ENCODE assay signal across 13 cellular contexts in genomic region chr15:89179966-89180875, GRCh38. TPM values are rescaled to one million over a fixed set of nuclear protein-coding genes. Genes with fewer than 3 reads are reported as not detected.
A peak's percentile ranks its signal among the peaks of the same experiment; 100 is the strongest.
DNase-seq lines count a peak whose midpoint lies in the region; ATAC-seq lines count a peak whose summit lies in the region.
"Had no signal": no experiment of that assay in that cellular context is flagged by ENCODE, and none has a peak within 500 bp of the region (broad histone marks: within the 10 kb centered on the region; RNA-seq: fewer than 3 reads in every experiment).

No MANE protein-coding gene starts in this region.

- no peaks in the 10 kb centered on the region for H3K27me3 Mint-ChIP-seq in activated CD4-positive, alpha-beta memory T cell treated with anti-CD3 and anti-CD28 coated beads for 36 hours
- no peaks in the 10 kb centered on the region for H3K27me3 Mint-ChIP-seq in activated CD4-positive, alpha-beta memory T cell treated with anti-CD3 and anti-CD28 coated beads, Interleukin-2, amount 10 ng/mL, durations not matched to agents 7 days and 5 days
- H3K27me3 Mint-ChIP-seq: IgD-negative memory B cell had no signal

- H3K9ac ChIP-seq in adipocyte (ENCODE audit: low read length), result peak overlapping the region; percentile 26
- H3K9ac ChIP-seq: parathyroid adenoma had no signal

- POLR2A ChIA-PET in activated CD4-positive, alpha-beta memory T cell treated with anti-CD3 and anti-CD28 coated beads for 36 hours (lab: Charles Lee), result interaction anchor here (0.7 to 1.5 kb wide), 3 partner anchors 13 to 89 kb away, joined by 3 to 11 read pairs (median 5); no protein-coding TSS in a partner anchor
- POLR2A ChIA-PET in activated CD4-positive, alpha-beta memory T cell treated with anti-CD3 and anti-CD28 coated beads, Interleukin-2, amount 10 ng/mL, durations not matched to agents 7 days and 5 days (lab: Charles Lee), result interaction anchor here (1.3 kb wide), 1 partner anchor 92 kb away, joined by 3 read pairs; the partner anchor contains the start of gene ABHD2

- H3K27ac Mint-ChIP-seq in activated CD4-positive, alpha-beta memory T cell treated with anti-CD3 and anti-CD28 coated beads for 36 hours, result peak overlapping the region; percentile 86
- H3K27ac Mint-ChIP-seq in activated CD4-positive, alpha-beta memory T cell treated with anti-CD3 and anti-CD28 coated beads, Interleukin-2, amount 10 ng/mL, durations not matched to agents 7 days and 5 days, result no peak overlapping the region
- H3K27ac Mint-ChIP-seq: IgD-negative memory B cell had no signal

- CTCF ChIA-PET in activated CD4-positive, alpha-beta memory T cell treated with anti-CD3 and anti-CD28 coated beads for 36 hours (lab: Charles Lee), result interaction anchor here (0.7 to 10.7 kb wide), 9 partner anchors 9 to 123 kb away, joined by 3 to 276 read pairs (median 20); partner anchors contain the start of gene ABHD2
- CTCF ChIA-PET in activated CD4-positive, alpha-beta memory T cell treated with anti-CD3 and anti-CD28 coated beads, Interleukin-2, amount 10 ng/mL, durations not matched to agents 7 days and 5 days (lab: Charles Lee), result interaction anchor here (0.6 to 6.8 kb wide), 9 partner anchors 8 to 257 kb away, joined by 3 to 113 read pairs (median 13); partner anchors contain the start of gene ABHD2

- H3K4me1 Mint-ChIP-seq in activated CD4-positive, alpha-beta memory T cell treated with anti-CD3 and anti-CD28 coated beads for 36 hours (ENCODE audit: low read depth), result peaks cover 39% of the 10 kb centered on the region
- H3K4me1 Mint-ChIP-seq in activated CD4-positive, alpha-beta memory T cell treated with anti-CD3 and anti-CD28 coated beads, Interleukin-2, amount 10 ng/mL, durations not matched to agents 7 days and 5 days, result peaks cover 17% of the 10 kb centered on the region

- no peaks in the 10 kb centered on the region for H3K9me3 ChIP-seq in adipocyte (ENCODE audit: control insufficient read depth, low read length)
- H3K9me3 ChIP-seq: transverse colon had no signal

- H3K9me3 Mint-ChIP-seq in activated CD4-positive, alpha-beta memory T cell treated with anti-CD3 and anti-CD28 coated beads for 36 hours, result no peaks in the 10 kb centered on the region
- no peaks in the 10 kb centered on the region for H3K9me3 Mint-ChIP-seq in activated CD4-positive, alpha-beta memory T cell treated with anti-CD3 and anti-CD28 coated beads, Interleukin-2, amount 10 ng/mL, durations not matched to agents 7 days and 5 days
- H3K9me3 Mint-ChIP-seq: IgD-negative memory B cell had no signal

- peaks cover 19% of the 10 kb centered on the region for H3K36me3 Mint-ChIP-seq in activated CD4-positive, alpha-beta memory T cell treated with anti-CD3 and anti-CD28 coated beads for 36 hours
- peaks cover 24% of the 10 kb centered on the region for H3K36me3 Mint-ChIP-seq in activated CD4-positive, alpha-beta memory T cell treated with anti-CD3 and anti-CD28 coated beads, Interleukin-2, amount 10 ng/mL, durations not matched to agents 7 days and 5 days (ENCODE audit: low read depth)

- H3K4me3 ChIP-seq in adipocyte (ENCODE audit: low read length), result no peak overlapping the region
- H3K4me3 ChIP-seq: SK-N-MC, transverse colon had no signal

- ATAC-seq in HG02678 (IDR thresholded peaks at IDR 0.05; ENCODE audit: unreplicated experiment) (peak; percentile 63), GM21717 (IDR thresholded peaks at IDR 0.05; ENCODE audit: unreplicated experiment) (no peak), HG03565 (IDR thresholded peaks at IDR 0.05; ENCODE audit: unreplicated experiment) (no peak)

- peak; percentile 81 for DNase-seq in activated CD4-positive, alpha-beta memory T cell treated with anti-CD3 and anti-CD28 coated beads for 36 hours
- no peak for DNase-seq in activated CD4-positive, alpha-beta memory T cell treated with anti-CD3 and anti-CD28 coated beads, Interleukin-2, amount 10 ng/mL, durations not matched to agents 7 days and 5 days
- DNase-seq in adipocyte (ENCODE audit: low read depth) (peak; percentile 19), NCI-H1092 (lab: John Stamatoyannopoulos, UW) (no peak)
- peak; percentile 35 to 51 for DNase-seq in stimulated activated CD8-positive, alpha-beta memory T cell treated with anti-CD3 and anti-CD28 coated beads, Interleukin-2, amount 100 ng/mL, for 48 hours (ENCODE audit: low read depth in 2 of 2)
- DNase-seq: transverse colon had no signal

- no peak overlapping the region for H3K4me3 Mint-ChIP-seq in activated CD4-positive, alpha-beta memory T cell treated with anti-CD3 and anti-CD28 coated beads for 36 hours
- no peak overlapping the region for H3K4me3 Mint-ChIP-seq in activated CD4-positive, alpha-beta memory T cell treated with anti-CD3 and anti-CD28 coated beads, Interleukin-2, amount 10 ng/mL, durations not matched to agents 7 days and 5 days
- H3K4me3 Mint-ChIP-seq: IgD-negative memory B cell had no signal

- peaks cover 39% of the 10 kb centered on the region for H3K36me3 ChIP-seq in adipocyte (ENCODE audit: control insufficient read depth, insufficient read depth, low read length, severe bottlenecking)

- H3K27me3 ChIP-seq in adipocyte (replicated peaks; ENCODE audit: control insufficient read depth, insufficient read depth, low read length), result no peaks in the 10 kb centered on the region
- H3K27me3 ChIP-seq: transverse colon had no signal

- H3K4me1 ChIP-seq in adipocyte (ENCODE audit: control insufficient read depth, insufficient read depth, low read length), result peaks cover 17% of the 10 kb centered on the region
- H3K4me1 ChIP-seq: parathyroid adenoma, transverse colon had no signal

- intact Hi-C loops in activated CD4-positive, alpha-beta memory T cell treated with anti-CD3 and anti-CD28 coated beads for 36 hours (cut with micrococcal nuclease), result loop anchor here (1.0 to 2.0 kb wide), 3 partner anchors 13 to 25 kb away; no protein-coding TSS in a partner anchor

RNA-seq across cellular contexts. Expression of gene RLBP1, which starts 41.2 kb away (rescaled TPM):
- total RNA-seq in activated CD4-positive, alpha-beta memory T cell treated with anti-CD3 and anti-CD28 coated beads for 36 hours, result not detected
- total RNA-seq in activated CD4-positive, alpha-beta memory T cell treated with anti-CD3 and anti-CD28 coated beads, Interleukin-2, amount 10 ng/mL, durations not matched to agents 7 days and 5 days, result not detected
- total RNA-seq: bronchial epithelial cell, transverse colon had no signal

Comparison
In these comparisons a context has a peak if more than half of its experiments do, and no peak if none do; other contexts are left out.
1. DNase-seq: peak in activated CD4-positive, alpha-beta memory T cell treated with anti-CD3 and anti-CD28 coated beads for 36 hours (single experiment), adipocyte (single experiment) and stimulated activated CD8-positive, alpha-beta memory T cell treated with anti-CD3 and anti-CD28 coated beads, Interleukin-2, amount 100 ng/mL, for 48 hours (2 of 2); none in activated CD4-positive, alpha-beta memory T cell treated with anti-CD3 and anti-CD28 coated beads, Interleukin-2, amount 10 ng/mL, durations not matched to agents 7 days and 5 days (single experiment) and NCI-H1092 (single experiment).